In genomic region chr11:27246925-27247324, GRCh38 we compare ENCODE assay signal across 20 cellular contexts.
"Had no signal": no experiment of that assay in that cellular context is flagged by ENCODE, and none has a peak within 500 bp of the region (broad histone marks: within the 10 kb centered on the region; RNA-seq: fewer than 3 reads in every experiment).

No MANE protein-coding gene starts in this region.

- H3K9me3 Mint-ChIP-seq: activated naive CD4-positive, alpha-beta T cell treated with anti-CD3 and anti-CD28 coated beads for 36 hours; activated naive CD8-positive, alpha-beta T cell treated with anti-CD3 and anti-CD28 coated beads, Interleukin-2, amount 10 ng/mL, durations not matched to agents 7 days and 5 days; activated T-helper 1 cell treated with anti-CD3 and anti-CD28 coated beads, Interleukin-12 subunit alpha, Interleukin-12 subunit beta, Interleukin-2, Interleukin-4 antibody, amounts not matched to agents 30 ng/mL and 10 ng/mL and 1 ng/mL, durations not matched to agents 14 hours and 24 hours and 36 hours; stimulated activated naive B cell treated with anti-CD40 and anti-IgM and Interleukin-4, amounts not matched to agents 10 μg/mL and 1 μg/mL and 100 μg/mL, for 72 hours had no signal

- H3K27me3 Mint-ChIP-seq: stimulated activated naive B cell treated with anti-CD40 and anti-IgM and Interleukin-4, amounts not matched to agents 10 μg/mL and 1 μg/mL and 100 μg/mL, for 72 hours had no signal

- H3K4me1 ChIP-seq: stomach, upper lobe of left lung, vagina had no signal

- DNase-seq: activated CD4-positive, alpha-beta T cell treated with anti-CD3 and anti-CD28 coated beads for 4 hours; activated CD4-positive, alpha-beta T cell treated with anti-CD3 and anti-CD28 coated beads, Interleukin-2, amount 50 U/mL, for 48 hours; activated CD8-positive, alpha-beta memory T cell treated with anti-CD3 and anti-CD28 coated beads for 24 hours; activated effector memory CD4-positive, alpha-beta T cell treated with anti-CD3 and anti-CD28 coated beads, Interleukin-2, amount 50 U/mL, for 16 hours; activated naive CD4-positive, alpha-beta T cell treated with anti-CD3 and anti-CD28 coated beads for 36 hours; activated naive CD8-positive, alpha-beta T cell treated with anti-CD3 and anti-CD28 coated beads, Interleukin-2, amount 10 ng/mL, durations not matched to agents 7 days and 5 days; amniotic stem cell; central memory CD4-positive, alpha-beta T cell; foreskin melanocyte; natural killer cell; sigmoid colon; stimulated activated CD4-positive, alpha-beta T cell treated with anti-CD3 and anti-CD28 coated beads, Interleukin-1b, Interleukin-23, amount 100 ng/mL, for 48 hours; stimulated activated naive B cell treated with anti-CD40 and anti-IgM and Interleukin-4, amounts not matched to agents 10 μg/mL and 1 μg/mL and 100 μg/mL, for 72 hours; stomach; thyroid gland; upper lobe of left lung had no signal

- H3K9me3 ChIP-seq: esophagus muscularis mucosa, sigmoid colon, stomach, thyroid gland, upper lobe of left lung, vagina had no signal

- H3K36me3 ChIP-seq: esophagus muscularis mucosa, sigmoid colon, stomach, thyroid gland, upper lobe of left lung, vagina had no signal

- H3K36me3 Mint-ChIP-seq: activated naive CD8-positive, alpha-beta T cell treated with anti-CD3 and anti-CD28 coated beads, Interleukin-2, amount 10 ng/mL, durations not matched to agents 7 days and 5 days; natural killer cell; stimulated activated naive B cell treated with anti-CD40 and anti-IgM and Interleukin-4, amounts not matched to agents 10 μg/mL and 1 μg/mL and 100 μg/mL, for 72 hours had no signal

- H3K4me3 Mint-ChIP-seq: activated naive CD4-positive, alpha-beta T cell treated with anti-CD3 and anti-CD28 coated beads for 36 hours; activated naive CD8-positive, alpha-beta T cell treated with anti-CD3 and anti-CD28 coated beads, Interleukin-2, amount 10 ng/mL, durations not matched to agents 7 days and 5 days; activated T-helper 1 cell treated with anti-CD3 and anti-CD28 coated beads, Interleukin-12 subunit alpha, Interleukin-12 subunit beta, Interleukin-2, Interleukin-4 antibody, amounts not matched to agents 30 ng/mL and 10 ng/mL and 1 ng/mL, durations not matched to agents 14 hours and 24 hours and 36 hours; natural killer cell; stimulated activated naive B cell treated with anti-CD40 and anti-IgM and Interleukin-4, amounts not matched to agents 10 μg/mL and 1 μg/mL and 100 μg/mL, for 72 hours had no signal

- H3K4me3 ChIP-seq: esophagus muscularis mucosa, sigmoid colon, smooth muscle cell, stomach, thyroid gland, upper lobe of left lung, vagina had no signal

- H3K4me1 Mint-ChIP-seq: natural killer cell; stimulated activated naive B cell treated with anti-CD40 and anti-IgM and Interleukin-4, amounts not matched to agents 10 μg/mL and 1 μg/mL and 100 μg/mL, for 72 hours had no signal

- H3K27me3 ChIP-seq: esophagus muscularis mucosa, sigmoid colon, stomach, thyroid gland, upper lobe of left lung, vagina had no signal

- H3K27ac ChIP-seq: esophagus muscularis mucosa, sigmoid colon, stomach, thyroid gland, upper lobe of left lung, vagina had no signal

- H3K27ac Mint-ChIP-seq: activated naive CD4-positive, alpha-beta T cell treated with anti-CD3 and anti-CD28 coated beads for 36 hours; activated naive CD8-positive, alpha-beta T cell treated with anti-CD3 and anti-CD28 coated beads, Interleukin-2, amount 10 ng/mL, durations not matched to agents 7 days and 5 days; activated T-helper 1 cell treated with anti-CD3 and anti-CD28 coated beads, Interleukin-12 subunit alpha, Interleukin-12 subunit beta, Interleukin-2, Interleukin-4 antibody, amounts not matched to agents 30 ng/mL and 10 ng/mL and 1 ng/mL, durations not matched to agents 14 hours and 24 hours and 36 hours; natural killer cell; stimulated activated naive B cell treated with anti-CD40 and anti-IgM and Interleukin-4, amounts not matched to agents 10 μg/mL and 1 μg/mL and 100 μg/mL, for 72 hours had no signal

- ATAC-seq: natural killer cell; stimulated activated naive B cell treated with anti-CD40 and anti-IgM and Interleukin-4, amounts not matched to agents 10 μg/mL and 1 μg/mL and 100 μg/mL, for 72 hours had no signal
